ENCODE assay signal across 10 cellular contexts in the genomic region with DNA sequence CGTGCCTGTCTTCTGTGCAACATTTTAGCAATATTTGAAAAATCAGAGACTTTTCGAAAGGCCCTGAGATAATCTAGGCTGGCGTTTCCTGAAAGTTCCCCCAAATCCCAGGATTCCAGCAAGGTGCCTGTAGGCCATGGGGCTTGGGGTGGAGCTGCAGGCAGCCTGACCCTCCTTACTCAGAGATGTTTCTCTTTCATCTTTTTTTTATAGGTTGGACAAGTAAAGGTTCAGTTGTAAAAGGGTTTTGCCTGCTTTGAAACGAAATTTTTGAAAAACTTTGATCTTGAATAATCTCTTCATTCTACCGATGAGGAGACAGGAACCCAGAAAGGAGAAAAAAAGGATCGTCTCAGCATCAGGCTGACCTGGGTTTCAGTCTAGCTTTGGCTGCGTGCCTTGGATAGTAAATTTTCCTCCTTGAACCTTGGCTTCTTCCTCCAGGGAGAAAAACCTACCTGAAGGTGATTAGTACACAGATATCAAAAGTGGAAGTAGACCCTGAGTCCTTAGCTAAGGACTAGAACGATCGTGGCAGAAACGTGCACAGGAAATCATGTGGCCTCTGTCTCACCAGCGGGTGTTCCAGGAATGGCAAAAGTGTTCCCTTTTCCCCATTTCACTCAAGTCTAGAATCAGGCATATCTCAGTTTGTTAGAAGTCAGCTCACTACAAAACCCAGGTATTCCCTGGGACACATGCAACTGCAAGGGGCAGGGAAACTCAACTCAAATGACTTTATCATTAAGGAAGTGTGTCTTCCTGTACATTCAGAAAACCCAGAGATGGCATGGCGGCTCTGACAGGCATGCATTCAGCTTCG.
A peak's percentile ranks its signal among the peaks of the same experiment; 100 is the strongest.
DNase-seq lines count a peak whose midpoint lies in the region; ATAC-seq, FAIRE-seq and TF ChIP-seq lines count a peak whose summit lies in the region.
"Had no signal": no experiment of that assay in that cellular context is flagged by ENCODE, and none has a peak within 500 bp of the region (broad histone marks: within the 10 kb centered on the region; RNA-seq: fewer than 3 reads in every experiment).

No MANE protein-coding gene starts in this region.

- H3K27ac Mint-ChIP-seq in activated CD4-positive, alpha-beta T cell treated with anti-CD3 and anti-CD28 coated beads, Interleukin-2, amount 10 ng/mL, durations not matched to agents 7 days and 5 days = peak overlapping the region; percentile 88

- FAIRE-seq in A549 (lab: Jason Lieb, UNC) = no peak

- peak overlapping the region; percentile 58 for H3K4me3 Mint-ChIP-seq in activated CD4-positive, alpha-beta T cell treated with anti-CD3 and anti-CD28 coated beads, Interleukin-2, amount 10 ng/mL, durations not matched to agents 7 days and 5 days
- H3K4me3 Mint-ChIP-seq: brain had no signal

- H3K9me3 ChIP-seq in A549 (no peaks in the 10 kb centered on the region), mesenchymal stem cell (ENCODE audit: control insufficient read depth, low read length) (no peaks in the 10 kb centered on the region)

- no peak overlapping the region for H3K9ac ChIP-seq in mesenchymal stem cell (ENCODE audit: low read length)

- no peaks in the 10 kb centered on the region for H3K27me3 Mint-ChIP-seq in activated CD4-positive, alpha-beta T cell treated with anti-CD3 and anti-CD28 coated beads, Interleukin-2, amount 10 ng/mL, durations not matched to agents 7 days and 5 days

- H2BK15ac ChIP-seq in mesenchymal stem cell (ENCODE audit: low read depth, poor library complexity, severe bottlenecking) = no peak overlapping the region

- peak overlapping the region; percentile 3 to 48 for H3K18ac ChIP-seq in mesenchymal stem cell (ENCODE audit: low read depth in 1 of 2, low read length in 2 of 2)

- no peak overlapping the region for H3K14ac ChIP-seq in mesenchymal stem cell (ENCODE audit: low read length in 2 of 2)

- CTCF ChIA-PET in A549 (lab: Yijun Ruan, JAX) = interaction anchor here (0.7 to 2.0 kb wide), 12 partner anchors 8 to 197 kb away, joined by 3 to 7 read pairs (median 3); no protein-coding TSS in a partner anchor
- CTCF ChIA-PET in activated CD4-positive, alpha-beta T cell treated with anti-CD3 and anti-CD28 coated beads, Interleukin-2, amount 10 ng/mL, durations not matched to agents 7 days and 5 days (lab: Charles Lee) = interaction anchor here (1.2 to 2.5 kb wide), 4 partner anchors 9 to 44 kb away, joined by 3 to 6 read pairs (median 3); no protein-coding TSS in a partner anchor

- H3K27me3 ChIP-seq in HL-60 (ENCODE audit: insufficient read depth, poor library complexity, severe bottlenecking) = no peaks in the 10 kb centered on the region
- H3K27me3 ChIP-seq in mesenchymal stem cell (ENCODE audit: control insufficient read depth in 1 of 2, insufficient read depth in 1 of 2, low read length in 2 of 2) = no peaks in the 10 kb centered on the region

- TF ChIP-seq CTCF in A549 (IDR thresholded peaks at IDR 0.05) (no peak), HL-60 (IDR thresholded peaks at IDR 0.05; ENCODE audit: insufficient read depth, low read length) (no peak)

- H3K79me1 ChIP-seq in mesenchymal stem cell (replicated peaks; ENCODE audit: low read length, poor library complexity, severe bottlenecking) = no peaks in the 10 kb centered on the region

- 85% methylated on average over 13 of the region's 13 CpGs for WGBS in A549 (ENCODE audit: missing lambda C conversion rate)
- WGBS in mesenchymal stem cell = 74% methylated on average over 13 of the region's 13 CpGs

- TF ChIP-seq RAD21 in A549 (conservative IDR thresholded peaks at IDR 0.05 in 1 of 2, IDR thresholded peaks at IDR 0.05 in 1 of 2) = no peak

- no peak overlapping the region for H2AK5ac ChIP-seq in mesenchymal stem cell (ENCODE audit: low read length, severe bottlenecking)

- H2AFZ ChIP-seq in mesenchymal stem cell (ENCODE audit: low read depth, low read length) = peak overlapping the region; percentile 10

- no peak overlapping the region for H3K23ac ChIP-seq in mesenchymal stem cell (ENCODE audit: low read length in 2 of 2)

- H4K8ac ChIP-seq in mesenchymal stem cell (ENCODE audit: low read length) = peak overlapping the region; percentile 16

- H2BK12ac ChIP-seq in mesenchymal stem cell (ENCODE audit: low read length in 2 of 2) = peak overlapping the region; percentile 67 to 87

- no peak for TF ChIP-seq EP300 in A549 (IDR thresholded peaks at IDR 0.05)

- H3K4me2 ChIP-seq in A549 = 0 out of 3 replicates have a peak overlapping the region, but pooled peaks have one; percentile 11
- no peak overlapping the region for H3K4me2 ChIP-seq in mesenchymal stem cell (ENCODE audit: low read length, poor library complexity, severe bottlenecking)

- peaks cover 78% of the 10 kb centered on the region for H3K4me1 Mint-ChIP-seq in activated CD4-positive, alpha-beta T cell treated with anti-CD3 and anti-CD28 coated beads, Interleukin-2, amount 10 ng/mL, durations not matched to agents 7 days and 5 days

- DNase-seq in A549 (ENCODE audit: low read depth in 1 of 2, low spot score in 1 of 2) = no peak
- peak in 1 of 2 experiments; percentile 62 for DNase-seq in HL-60 (ENCODE audit: low read depth in 1 of 2, low spot score in 1 of 2)
- peak; percentile 49 for DNase-seq in activated CD4-positive, alpha-beta T cell treated with anti-CD3 and anti-CD28 coated beads, Interleukin-2, amount 10 ng/mL, durations not matched to agents 7 days and 5 days
- no peak for DNase-seq in mesenchymal stem cell
- no peak for DNase-seq in NCI-H1105 (lab: John Stamatoyannopoulos, UW)
- DNase-seq in 8988T = no peak
- DNase-seq: SW 1271 had no signal

- POLR2A ChIA-PET in A549 (lab: Yijun Ruan, JAX) = no interaction called here
- POLR2A ChIA-PET in activated CD4-positive, alpha-beta T cell treated with anti-CD3 and anti-CD28 coated beads, Interleukin-2, amount 10 ng/mL, durations not matched to agents 7 days and 5 days (lab: Charles Lee) = interaction anchor here (0.6 kb wide), 1 partner anchor 1161 kb away, joined by 3 read pairs; no protein-coding TSS in a partner anchor

- H3K4me3 ChIP-seq in A549 = no peak overlapping the region
- H3K4me3 ChIP-seq in HL-60 (replicated peaks; ENCODE audit: insufficient read depth, low read length) = no peak overlapping the region
- no peak overlapping the region for H3K4me3 ChIP-seq in mesenchymal stem cell (ENCODE audit: insufficient read depth in 1 of 2, low read depth in 1 of 2, low read length in 2 of 2)

- no peaks in the 10 kb centered on the region for H3K9me3 Mint-ChIP-seq in activated CD4-positive, alpha-beta T cell treated with anti-CD3 and anti-CD28 coated beads, Interleukin-2, amount 10 ng/mL, durations not matched to agents 7 days and 5 days

- H3K36me3 ChIP-seq in mesenchymal stem cell (ENCODE audit: control insufficient read depth in 1 of 2, insufficient read depth in 2 of 2, low read depth in 1 of 2, low read length in 2 of 2) = no peaks in the 10 kb centered on the region

- no peak overlapping the region for H3K4ac ChIP-seq in mesenchymal stem cell (ENCODE audit: low read depth in 1 of 2, low read length in 2 of 2)

- no peak for TF ChIP-seq POLR2A in A549 (IDR thresholded peaks at IDR 0.05; ENCODE audit: low read length)

- H2BK120ac ChIP-seq in mesenchymal stem cell (ENCODE audit: low read depth, low read length) = no peak overlapping the region

- H3K27ac ChIP-seq in A549 (peak overlapping the region; percentile 78 to 87), HL-60 (replicated peaks) (peak overlapping the region; percentile 44), mesenchymal stem cell (ENCODE audit: low read length, poor library complexity, severe bottlenecking) (no peak overlapping the region)

- no peak overlapping the region for H4K91ac ChIP-seq in mesenchymal stem cell (ENCODE audit: low read length)

- H3K36me3 Mint-ChIP-seq in activated CD4-positive, alpha-beta T cell treated with anti-CD3 and anti-CD28 coated beads, Interleukin-2, amount 10 ng/mL, durations not matched to agents 7 days and 5 days (ENCODE audit: low read depth) = peaks cover 3% of the 10 kb centered on the region
- H3K36me3 Mint-ChIP-seq: brain had no signal

- H2BK5ac ChIP-seq in mesenchymal stem cell (ENCODE audit: low read depth, low read length, poor library complexity, severe bottlenecking) = no peak overlapping the region

- H3K4me1 ChIP-seq in A549 = peaks cover 63% of the 10 kb centered on the region
- peaks cover 7% of the 10 kb centered on the region for H3K4me1 ChIP-seq in mesenchymal stem cell (ENCODE audit: control insufficient read depth, insufficient read depth, low read depth, low read length)

- ATAC-seq in A549 (no peak), GM19455 (IDR thresholded peaks at IDR 0.05; ENCODE audit: unreplicated experiment) (no peak), GM21367 (IDR thresholded peaks at IDR 0.05; ENCODE audit: unreplicated experiment) (no peak)

TF ChIP-seq in A549, 52 proteins besides CTCF, POLR2A, EP300 and RAD21:
- TF ChIP-seq PHF8 (IDR thresholded peaks at IDR 0.05; ENCODE audit: borderline replicate concordance, low read depth) = no peak
- TF ChIP-seq ZFP36 (IDR thresholded peaks at IDR 0.05; ENCODE audit: borderline replicate concordance, partially characterized antibody) = no peak
- TF ChIP-seq ESRRA (IDR thresholded peaks at IDR 0.05; ENCODE audit: borderline replicate concordance, low read length) = no peak
- TF ChIP-seq EHMT2 (IDR thresholded peaks at IDR 0.05; ENCODE audit: low read depth) = no peak
- TF ChIP-seq KDM1A (IDR thresholded peaks at IDR 0.05; ENCODE audit: low read depth) = no peak
